ENCODE assay signal across 1 cellular context in genomic region chr11:45995342-45995734, GRCh38.
TF ChIP-seq lines count a peak whose summit lies in the region.

No MANE protein-coding gene starts in this region.

TF ChIP-seq in WTC11, 78 proteins besides CTCF, POLR2A, EP300 and RAD21 (continued from another document):
- TF ChIP-seq FOXP1 (CRISPR knock-in tag; IDR thresholded peaks at IDR 0.05; ENCODE audit: borderline replicate concordance) (no peak), AFF4 (CRISPR knock-in tag; IDR thresholded peaks at IDR 0.05; ENCODE audit: borderline replicate concordance) (no peak), ZBTB21 (CRISPR knock-in tag; IDR thresholded peaks at IDR 0.05; ENCODE audit: borderline replicate concordance) (no peak), SMAD4 (CRISPR knock-in tag; IDR thresholded peaks at IDR 0.05) (no peak), ZNF121 (CRISPR knock-in tag; IDR thresholded peaks at IDR 0.05) (no peak), FOXK1 (CRISPR knock-in tag; IDR thresholded peaks at IDR 0.05) (no peak), PREB (CRISPR knock-in tag; IDR thresholded peaks at IDR 0.05; ENCODE audit: borderline replicate concordance) (no peak)
- TF ChIP-seq, protein P1, sequence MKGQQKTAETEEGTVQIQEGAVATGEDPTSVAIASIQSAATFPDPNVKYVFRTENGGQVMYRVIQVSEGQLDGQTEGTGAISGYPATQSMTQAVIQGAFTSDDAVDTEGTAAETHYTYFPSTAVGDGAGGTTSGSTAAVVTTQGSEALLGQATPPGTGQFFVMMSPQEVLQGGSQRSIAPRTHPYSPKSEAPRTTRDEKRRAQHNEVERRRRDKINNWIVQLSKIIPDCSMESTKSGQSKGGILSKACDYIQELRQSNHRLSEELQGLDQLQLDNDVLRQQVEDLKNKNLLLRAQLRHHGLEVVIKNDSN (CRISPR knock-in tag; IDR thresholded peaks at IDR 0.05), result no peak
- TF ChIP-seq, protein P2, sequence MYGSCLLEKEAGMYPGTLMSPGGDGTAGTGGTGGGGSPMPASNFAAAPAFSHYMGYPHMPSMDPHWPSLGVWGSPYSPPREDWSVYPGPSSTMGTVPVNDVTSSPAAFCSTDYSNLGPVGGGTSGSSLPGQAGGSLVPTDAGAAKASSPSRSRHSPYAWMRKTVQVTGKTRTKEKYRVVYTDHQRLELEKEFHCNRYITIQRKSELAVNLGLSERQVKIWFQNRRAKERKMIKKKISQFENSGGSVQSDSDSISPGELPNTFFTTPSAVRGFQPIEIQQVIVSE (CRISPR knock-in tag; IDR thresholded peaks at IDR 0.05; ENCODE audit: borderline replicate concordance), result no peak
TF ChIP-seq in WTC11: peak in this region for 0.
